In the genomic region with DNA sequence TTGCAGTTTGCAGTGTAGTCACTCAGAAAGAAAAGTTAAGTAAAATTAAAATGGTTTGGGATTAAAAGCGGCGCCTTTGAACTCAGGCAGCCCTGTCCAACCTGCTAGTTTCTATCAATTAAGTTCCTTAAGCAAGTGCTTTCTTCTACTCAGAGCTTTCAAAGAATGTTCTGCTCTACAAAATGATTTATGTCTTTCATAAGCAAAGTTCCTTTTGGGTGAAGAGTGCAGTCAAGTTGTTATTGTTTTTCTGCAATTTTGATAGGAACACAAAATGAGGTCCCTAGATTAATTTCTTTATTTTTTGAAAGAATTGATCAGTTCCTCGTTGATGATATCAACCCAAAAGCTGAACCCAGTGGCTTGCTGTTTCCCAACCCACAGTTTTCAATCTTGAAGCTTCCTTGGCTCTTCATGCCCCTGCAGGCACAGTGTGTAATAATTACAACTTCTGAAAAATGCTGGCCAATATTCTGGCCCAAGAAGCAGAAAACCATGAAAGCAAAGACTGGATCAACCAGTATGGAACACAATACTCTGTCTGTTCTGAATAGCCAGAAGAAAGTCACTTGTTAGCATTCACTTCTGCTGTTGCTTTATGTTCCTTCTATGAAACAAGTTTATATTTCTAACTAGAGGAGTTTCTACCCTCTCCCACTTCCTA, we compare ENCODE assay signal across 30 cellular contexts.
DNase-seq lines count a peak whose midpoint lies in the region; ATAC-seq and TF ChIP-seq lines count a peak whose summit lies in the region.
"Had no signal": no experiment of that assay in that cellular context is flagged by ENCODE, and none has a peak within 500 bp of the region (broad histone marks: within the 10 kb centered on the region; RNA-seq: fewer than 3 reads in every experiment).

No MANE protein-coding gene starts in this region.

- in situ Hi-C loops in mammary epithelial cell (cut with MboI; ENCODE audit: low sequenced_read_pairs in 2 of 2): no loop called here

- no peak overlapping the region for H3K27ac ChIP-seq in mammary epithelial cell (ENCODE audit: insufficient read depth, low read depth, low read length)
- H3K27ac ChIP-seq: brain microvascular endothelial cell, ovary, Peyer's patch, uterus had no signal

- peak; percentile 56 for ATAC-seq in sciatic nerve
- ATAC-seq: activated CD8-positive, alpha-beta T cell treated with anti-CD3 and anti-CD28 coated beads for 36 hours; activated T-helper 17 cell treated with anti-CD3 and anti-CD28 coated beads, Interleukin-2, amount 50 U/mL, for 72 hours; naive thymus-derived CD8-positive, alpha-beta T cell had no signal

- H3K79me2 ChIP-seq in mammary epithelial cell (ENCODE audit: insufficient read depth, low read length): no peaks in the 10 kb centered on the region

- no peak overlapping the region for H3K4me2 ChIP-seq in mammary epithelial cell (ENCODE audit: insufficient read depth, low read depth, low read length)

- intact Hi-C loops in mammary epithelial cell (cut with micrococcal nuclease): no loop called here
- intact Hi-C loops in sciatic nerve (cut with DNase I): no loop called here

- H3K9ac ChIP-seq in mammary epithelial cell (ENCODE audit: insufficient read depth, low read length): no peak overlapping the region

- no TSS peak for BruUV-seq in mammary epithelial cell (replicated peaks; lab: Mats Ljungman, UMichigan)

- no peaks in the 10 kb centered on the region for H3K36me3 ChIP-seq in mammary epithelial cell (ENCODE audit: insufficient read depth, low read length)
- H3K36me3 ChIP-seq: brain microvascular endothelial cell, MG63, ovary, Peyer's patch, uterus had no signal

- WGBS in mammary epithelial cell (ENCODE audit: low coverage, missing lambda C conversion rate): 7% methylated on average over 3 of the region's 3 CpGs

- dilution Hi-C loops in mammary epithelial cell (cut with HindIII; ENCODE audit: low sequenced_read_pairs): no loop called here

- TF ChIP-seq RAD21 in Ishikawa (IDR thresholded peaks at IDR 0.05; ENCODE audit: low read depth): peak; percentile 38

- H3K4me3 ChIP-seq in mammary epithelial cell (replicated peaks in 1 of 3; ENCODE audit: insufficient read depth in 1 of 3, low read depth in 2 of 3, low read length in 3 of 3): no peak overlapping the region
- H3K4me3 ChIP-seq: MG63, ovary, Peyer's patch, skin epidermis, testis, uterus had no signal

- H2AFZ ChIP-seq in mammary epithelial cell (ENCODE audit: low read depth, low read length): no peak overlapping the region

- DNase-seq in mammary epithelial cell (peak; percentile 39), iPS-NIHi11 (ENCODE audit: low spot score) (peak; percentile 20), sciatic nerve (ENCODE audit: low spot score) (no peak), DMS114 treated with DMSO at 0.1 percent for 48 hours (lab: John Stamatoyannopoulos, UW; ENCODE audit: unreplicated experiment) (no peak), middle frontal gyrus (ENCODE audit: extremely low spot score, low spot score) (no peak), DMS53 treated with DMSO at 0.1 percent for 48 hours (lab: John Stamatoyannopoulos, UW; ENCODE audit: unreplicated experiment) (no peak), HuH-7.5 (ENCODE audit: low spot score) (no peak)
- DNase-seq: activated CD8-positive, alpha-beta T cell treated with anti-CD3 and anti-CD28 coated beads for 36 hours; activated naive CD4-positive, alpha-beta T cell treated with anti-CD3 and anti-CD28 coated beads, Interleukin-2, amount 50 U/mL, for 16 hours; AML-193; brain microvascular endothelial cell; CD4-positive, CD25-positive, alpha-beta regulatory T cell; glutamatergic neuron; islet precursor cell; KG1; MG63; naive thymus-derived CD8-positive, alpha-beta T cell; NCI-H1417; NCI-H2029 treated with DMSO at 0.1 percent for 48 hours; NCI-H526; NK-92 treated with Interleukin-12 subunit alpha and Interleukin-12 subunit beta, amount 100 ng/mL, for 24 hours; ovary; Peyer's patch; SHP77; stimulated activated naive CD4-positive, alpha-beta T cell treated with Interleukin-2 at 50 U/mL for 16 hours; testis; uterus had no signal

- peaks cover 14% of the 10 kb centered on the region for H3K4me1 ChIP-seq in mammary epithelial cell (ENCODE audit: insufficient read depth, low read length)
- H3K4me1 ChIP-seq: Peyer's patch, testis, uterus had no signal

- peak in 1 of 2 donors; percentile 25 for TF ChIP-seq CTCF in mammary epithelial cell (conservative IDR thresholded peaks at IDR 0.05 in 1 of 2, IDR thresholded peaks at IDR 0.05 in 1 of 2; ENCODE audit: extremely low read depth in 1 of 2, insufficient read depth in 1 of 2, low read depth in 1 of 2, low read length in 2 of 2)

- CTCF ChIA-PET in mammary epithelial cell (lab: Charles Lee; ENCODE audit: low non-redundant PET): no interaction called here

- no peaks in the 10 kb centered on the region for H4K20me1 ChIP-seq in mammary epithelial cell (ENCODE audit: insufficient read depth, low read length)

- TF ChIP-seq EP300 in Ishikawa (IDR thresholded peaks at IDR 0.05; ENCODE audit: borderline replicate concordance): peak; percentile 95

- H3K27me3 ChIP-seq in mammary epithelial cell (ENCODE audit: insufficient read depth, low read length): peaks cover 2% of the 10 kb centered on the region
- H3K27me3 ChIP-seq: brain microvascular endothelial cell, MG63, ovary, Peyer's patch, testis, uterus had no signal

- no peaks in the 10 kb centered on the region for H3K9me3 ChIP-seq in mammary epithelial cell (replicated peaks; ENCODE audit: insufficient read depth, low read length)
- H3K9me3 ChIP-seq: MG63, ovary, Peyer's patch, testis, uterus had no signal

TF ChIP-seq in Ishikawa, 13 proteins besides CTCF, POLR2A, EP300 and RAD21:
- TF ChIP-seq EGR1 (IDR thresholded peaks at IDR 0.05) (no peak), REST (IDR thresholded peaks at IDR 0.05; ENCODE audit: low read depth) (peak; percentile 13; the same call in 1 of the 2 replicates), CEBPB (IDR thresholded peaks at IDR 0.05) (peak; percentile 73), TCF12 (IDR thresholded peaks at IDR 0.05; ENCODE audit: low read depth) (peak; percentile 95), NFIC (IDR thresholded peaks at IDR 0.05) (peak; percentile 95), MAX (IDR thresholded peaks at IDR 0.05) (peak; percentile 51; the same call in 1 of the 2 replicates), TAF1 (IDR thresholded peaks at IDR 0.05; ENCODE audit: low read depth) (no peak), YY1 (IDR thresholded peaks at IDR 0.05; ENCODE audit: low read depth) (0 out of 2 replicates have a peak, but pooled peaks have one; percentile 31), CREB1 (IDR thresholded peaks at IDR 0.05; ENCODE audit: low read depth) (no peak), TEAD4 (IDR thresholded peaks at IDR 0.05) (peak; percentile 84), FOXM1 (IDR thresholded peaks at IDR 0.05; ENCODE audit: borderline replicate concordance, low read depth) (peak; percentile 86)
- TF ChIP-seq, protein P1, sequence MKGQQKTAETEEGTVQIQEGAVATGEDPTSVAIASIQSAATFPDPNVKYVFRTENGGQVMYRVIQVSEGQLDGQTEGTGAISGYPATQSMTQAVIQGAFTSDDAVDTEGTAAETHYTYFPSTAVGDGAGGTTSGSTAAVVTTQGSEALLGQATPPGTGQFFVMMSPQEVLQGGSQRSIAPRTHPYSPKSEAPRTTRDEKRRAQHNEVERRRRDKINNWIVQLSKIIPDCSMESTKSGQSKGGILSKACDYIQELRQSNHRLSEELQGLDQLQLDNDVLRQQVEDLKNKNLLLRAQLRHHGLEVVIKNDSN (IDR thresholded peaks at IDR 0.05): no peak

Comparison
In these comparisons a context has a peak if more than half of its experiments do, and no peak if none do; other contexts are left out.
1. DNase-seq: peak in mammary epithelial cell (single experiment) and iPS-NIHi11 (single experiment); none in sciatic nerve (single experiment), DMS114 treated with DMSO at 0.1 percent for 48 hours (single experiment), middle frontal gyrus (single experiment), DMS53 treated with DMSO at 0.1 percent for 48 hours (single experiment) and HuH-7.5 (single experiment).